ENCODE assay signal across 26 cellular contexts in genomic region chr3:72047472-72047871, GRCh38.
"Had no signal": no experiment of that assay in that cellular context is flagged by ENCODE, and none has a peak within 500 bp of the region (broad histone marks: within the 10 kb centered on the region; RNA-seq: fewer than 3 reads in every experiment).

No MANE protein-coding gene starts in this region.

- H3K27ac ChIP-seq: cardiac muscle cell, gastrocnemius medialis, pancreas, psoas muscle, tibial nerve had no signal

- H3K36me3 ChIP-seq: cardiac muscle cell, gastrocnemius medialis, pancreas, tibial nerve had no signal

- H3K4me3 Mint-ChIP-seq: activated B cell treated with CpG ODN at 0.5 μM for 24 hours; activated CD4-positive, alpha-beta memory T cell treated with anti-CD3 and anti-CD28 coated beads, Interleukin-2, amount 10 ng/mL, durations not matched to agents 7 days and 5 days; activated naive CD4-positive, alpha-beta T cell treated with anti-CD3 and anti-CD28 coated beads for 36 hours; activated naive CD8-positive, alpha-beta T cell treated with anti-CD3 and anti-CD28 coated beads, Interleukin-2, amount 10 ng/mL, durations not matched to agents 7 days and 5 days; activated T-cell treated with anti-CD3 and anti-CD28 coated beads, Interleukin-2, amount 50 U/mL, for 72 hours; memory B cell; nephron; stimulated activated naive CD8-positive, alpha-beta T cell treated with anti-CD3 and anti-CD28 coated beads, Interleukin-15, Interleukin-2, amounts not matched to agents 100 ng/mL and 50 ng/mL, for 24 hours; T-helper 1 cell treated with Interleukin-12 subunit alpha and Interleukin-12 subunit beta and Interleukin-4 antibody, amounts not matched to agents 30 μg/mL and 1 μg/mL, for 36 hours had no signal

- H3K4me1 Mint-ChIP-seq: activated B cell treated with CpG ODN at 0.5 μM for 24 hours; activated CD4-positive, alpha-beta memory T cell treated with anti-CD3 and anti-CD28 coated beads, Interleukin-2, amount 10 ng/mL, durations not matched to agents 7 days and 5 days; memory B cell; nephron had no signal

- H3K4me1 ChIP-seq: gastrocnemius medialis, pancreas, psoas muscle, tibial nerve had no signal

- H3K4me3 ChIP-seq: cardiac muscle cell, gastrocnemius medialis, pancreas, psoas muscle, tibial nerve had no signal

- H3K36me3 Mint-ChIP-seq: activated naive CD8-positive, alpha-beta T cell treated with anti-CD3 and anti-CD28 coated beads, Interleukin-2, amount 10 ng/mL, durations not matched to agents 7 days and 5 days; memory B cell had no signal

- DNase-seq: activated B cell treated with CpG ODN at 0.5 μM for 24 hours; activated CD4-positive, alpha-beta memory T cell treated with anti-CD3 and anti-CD28 coated beads, Interleukin-2, amount 10 ng/mL, durations not matched to agents 7 days and 5 days; activated CD4-positive, alpha-beta T cell treated with anti-CD3 and anti-CD28 coated beads for 48 hours; activated effector memory CD4-positive, alpha-beta T cell treated with Interleukin-2 at 50 U/mL for 16 hours; activated naive CD4-positive, alpha-beta T cell treated with anti-CD3 and anti-CD28 coated beads for 36 hours; activated naive CD8-positive, alpha-beta T cell treated with anti-CD3 and anti-CD28 coated beads, Interleukin-2, amount 10 ng/mL, durations not matched to agents 7 days and 5 days; activated T-cell treated with anti-CD3 and anti-CD28 coated beads, Interleukin-2, amount 50 U/mL, for 72 hours; cortex of kidney; effector CD4-positive, alpha-beta T cell; gastrocnemius medialis; hypothalamus; left cardiac atrium; pancreas; psoas muscle; right cardiac atrium; stimulated activated CD4-positive, alpha-beta T cell treated with anti-CD3 and anti-CD28 coated beads, Interleukin-12 subunit alpha, Interleukin-12 subunit beta, amount 100 ng/mL, for 4 hours; stimulated activated CD4-positive, alpha-beta T cell treated with anti-CD3 and anti-CD28 coated beads, Interleukin-4, amount 100 ng/mL, for 4 hours; T1000 had no signal

- H3K9me3 ChIP-seq: gastrocnemius medialis, pancreas, psoas muscle, tibial nerve had no signal

- FAIRE-seq: islet of Langerhans, pancreas, urothelium cell line had no signal

- H3K27ac Mint-ChIP-seq: activated B cell treated with CpG ODN at 0.5 μM for 24 hours; activated CD4-positive, alpha-beta memory T cell treated with anti-CD3 and anti-CD28 coated beads, Interleukin-2, amount 10 ng/mL, durations not matched to agents 7 days and 5 days; activated naive CD4-positive, alpha-beta T cell treated with anti-CD3 and anti-CD28 coated beads for 36 hours; activated naive CD8-positive, alpha-beta T cell treated with anti-CD3 and anti-CD28 coated beads, Interleukin-2, amount 10 ng/mL, durations not matched to agents 7 days and 5 days; activated T-cell treated with anti-CD3 and anti-CD28 coated beads, Interleukin-2, amount 50 U/mL, for 72 hours; memory B cell; nephron; stimulated activated naive CD8-positive, alpha-beta T cell treated with anti-CD3 and anti-CD28 coated beads, Interleukin-15, Interleukin-2, amounts not matched to agents 100 ng/mL and 50 ng/mL, for 24 hours; T-helper 1 cell treated with Interleukin-12 subunit alpha and Interleukin-12 subunit beta and Interleukin-4 antibody, amounts not matched to agents 30 μg/mL and 1 μg/mL, for 36 hours had no signal

- H3K27me3 Mint-ChIP-seq: activated B cell treated with CpG ODN at 0.5 μM for 24 hours; activated CD4-positive, alpha-beta memory T cell treated with anti-CD3 and anti-CD28 coated beads, Interleukin-2, amount 10 ng/mL, durations not matched to agents 7 days and 5 days; memory B cell had no signal

- H3K9me3 Mint-ChIP-seq: activated B cell treated with CpG ODN at 0.5 μM for 24 hours; activated CD4-positive, alpha-beta memory T cell treated with anti-CD3 and anti-CD28 coated beads, Interleukin-2, amount 10 ng/mL, durations not matched to agents 7 days and 5 days; activated naive CD4-positive, alpha-beta T cell treated with anti-CD3 and anti-CD28 coated beads for 36 hours; activated naive CD8-positive, alpha-beta T cell treated with anti-CD3 and anti-CD28 coated beads, Interleukin-2, amount 10 ng/mL, durations not matched to agents 7 days and 5 days; activated T-cell treated with anti-CD3 and anti-CD28 coated beads, Interleukin-2, amount 50 U/mL, for 72 hours; memory B cell; nephron; stimulated activated naive CD8-positive, alpha-beta T cell treated with anti-CD3 and anti-CD28 coated beads, Interleukin-15, Interleukin-2, amounts not matched to agents 100 ng/mL and 50 ng/mL, for 24 hours; T-helper 1 cell treated with Interleukin-12 subunit alpha and Interleukin-12 subunit beta and Interleukin-4 antibody, amounts not matched to agents 30 μg/mL and 1 μg/mL, for 36 hours had no signal

- H3K27me3 ChIP-seq: cardiac muscle cell, gastrocnemius medialis, pancreas, tibial nerve had no signal
